Comparison of ENCODE assay signal across 11 cellular contexts in the genomic region with DNA sequence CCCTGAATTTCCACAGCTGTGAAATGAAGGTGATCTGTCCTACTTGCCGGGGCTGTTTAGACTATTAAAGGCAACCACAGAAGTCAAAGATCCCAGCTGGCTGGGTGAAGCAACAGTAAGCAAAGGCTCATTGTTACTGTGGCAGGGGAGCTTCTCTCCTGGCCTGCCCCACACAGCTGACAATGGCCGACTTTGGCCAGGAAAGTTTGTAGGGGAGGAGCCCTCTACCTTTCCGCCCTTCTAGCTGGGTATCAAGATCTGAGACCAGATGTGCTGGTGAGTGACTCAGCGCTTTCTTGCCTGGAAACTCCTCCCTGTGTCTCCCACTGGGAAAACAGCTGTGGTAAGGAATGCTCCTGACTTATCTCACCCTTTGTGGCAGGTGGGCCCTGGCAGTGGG. TPM values are rescaled to one million over a fixed set of nuclear protein-coding genes. Genes with fewer than 3 reads are reported as not detected.
DNase-seq lines count a peak whose midpoint lies in the region; ATAC-seq and TF ChIP-seq lines count a peak whose summit lies in the region.
"Had no signal": no experiment of that assay in that cellular context is flagged by ENCODE, and none has a peak within 500 bp of the region (broad histone marks: within the 10 kb centered on the region; RNA-seq: fewer than 3 reads in every experiment).

No MANE protein-coding gene starts in this region.

- H3K36me3 Mint-ChIP-seq in immature natural killer cell: no peaks in the 10 kb centered on the region
- no peaks in the 10 kb centered on the region for H3K36me3 Mint-ChIP-seq in activated naive CD4-positive, alpha-beta T cell treated with anti-CD3 and anti-CD28 coated beads, Interleukin-2, amount 10 ng/mL, durations not matched to agents 7 days and 5 days
- H3K36me3 Mint-ChIP-seq: CD8-positive, alpha-beta memory T cell had no signal

- RAD21 ChIA-PET in HCT116 (lab: Charles Lee; ENCODE audit: low non-redundant PET in 1 of 2, low total read pairs in 2 of 2, uncharacterized antibody in 2 of 2, unreplicated experiment in 2 of 2): no interaction called here

- no peak overlapping the region for H3K4me3 Mint-ChIP-seq in immature natural killer cell
- no peak overlapping the region for H3K4me3 Mint-ChIP-seq in activated naive CD4-positive, alpha-beta T cell treated with anti-CD3 and anti-CD28 coated beads, Interleukin-2, amount 10 ng/mL, durations not matched to agents 7 days and 5 days
- H3K4me3 Mint-ChIP-seq: CD8-positive, alpha-beta memory T cell had no signal

- intact Hi-C loops in HCT116 (cut with micrococcal nuclease): loop anchor here (5.0 kb wide), 1 partner anchor 533 kb away; no protein-coding TSS in a partner anchor

- H3K9me3 ChIP-seq in AG04450 (ENCODE audit: control insufficient read depth, insufficient read depth, low read length) (no peaks in the 10 kb centered on the region), HCT116 (ENCODE audit: control insufficient read depth in 1 of 2, insufficient read depth in 1 of 2, low read depth in 1 of 2, low read length in 2 of 2) (no peaks in the 10 kb centered on the region), iPS-20b (ENCODE audit: insufficient read depth, low read depth, low read length) (no peaks in the 10 kb centered on the region)

- DNase-seq in AG04450 (ENCODE audit: low read depth, low spot score) (peak; percentile 71), HCT116 (ENCODE audit: low read depth, low spot score) (peak; percentile 38), SK-N-DZ (ENCODE audit: low spot score) (peak; percentile 59), immature natural killer cell (no peak), COR-L47 (lab: John Stamatoyannopoulos, UW) (no peak), NCI-H1417 treated with DMSO at 0.1 percent for 48 hours (lab: John Stamatoyannopoulos, UW) (no peak)
- no peak for DNase-seq in activated naive CD4-positive, alpha-beta T cell treated with anti-CD3 and anti-CD28 coated beads, Interleukin-2, amount 10 ng/mL, durations not matched to agents 7 days and 5 days
- DNase-seq: caudate nucleus; CD8-positive, alpha-beta memory T cell; substantia nigra had no signal

- no peak overlapping the region for H3K27ac Mint-ChIP-seq in immature natural killer cell
- no peak overlapping the region for H3K27ac Mint-ChIP-seq in activated naive CD4-positive, alpha-beta T cell treated with anti-CD3 and anti-CD28 coated beads, Interleukin-2, amount 10 ng/mL, durations not matched to agents 7 days and 5 days
- H3K27ac Mint-ChIP-seq: CD8-positive, alpha-beta memory T cell had no signal

- peak overlapping the region; percentile 79 for H3K4me2 ChIP-seq in HCT116 (ENCODE audit: low read length)

- no peak for TF ChIP-seq POLR2A in HCT116 (IDR thresholded peaks at IDR 0.05; ENCODE audit: borderline replicate concordance, extremely low read depth, insufficient read depth, insufficient read length)

- BruUV-seq in HCT116 (replicated peaks; lab: Mats Ljungman, UMichigan): no TSS peak

- TF ChIP-seq CTCF in AG04450 (IDR thresholded peaks at IDR 0.05; ENCODE audit: low read depth, low read length) (no peak), HCT116 (IDR thresholded peaks at IDR 0.05 in 2 of 3, conservative IDR thresholded peaks at IDR 0.05 in 1 of 3; ENCODE audit: borderline replicate concordance in 1 of 3, insufficient read depth in 1 of 3, low read depth in 2 of 3, low read length in 2 of 3) (no peak)

- no peaks in the 10 kb centered on the region for H3K4me1 Mint-ChIP-seq in immature natural killer cell
- H3K4me1 Mint-ChIP-seq in activated naive CD4-positive, alpha-beta T cell treated with anti-CD3 and anti-CD28 coated beads, Interleukin-2, amount 10 ng/mL, durations not matched to agents 7 days and 5 days: no peaks in the 10 kb centered on the region
- H3K4me1 Mint-ChIP-seq: CD8-positive, alpha-beta memory T cell had no signal

- H3K27me3 ChIP-seq in AG04450 (ENCODE audit: control insufficient read depth, insufficient read depth, low read length) (no peaks in the 10 kb centered on the region), HCT116 (ENCODE audit: insufficient read depth, low read length) (no peaks in the 10 kb centered on the region), iPS-20b (ENCODE audit: insufficient read depth, low read length) (no peaks in the 10 kb centered on the region)

- H3K4me1 ChIP-seq in HCT116 (ENCODE audit: control insufficient read depth in 1 of 2, insufficient read depth in 2 of 2, low read length in 2 of 2) (peaks cover 18 to 30% of the 10 kb centered on the region in 2 experiments; a peak in 3 of 4 replicates), iPS-20b (ENCODE audit: insufficient read depth, low read length) (peaks cover 6% of the 10 kb centered on the region; the same call in 1 of the 2 replicates)

- H2AFZ ChIP-seq in HCT116 (ENCODE audit: low read depth, low read length, poor library complexity, severe bottlenecking): peak overlapping the region; percentile 92

- no peaks in the 10 kb centered on the region for H4K20me1 ChIP-seq in HCT116 (ENCODE audit: insufficient read depth)

- H3K27ac ChIP-seq in AG04450 (ENCODE audit: low read depth, low read length) (peak overlapping the region; percentile 80), HCT116 (ENCODE audit: low read depth, low read length) (peak overlapping the region; percentile 3; the same call in 1 of the 2 replicates), iPS-20b (ENCODE audit: low read length) (no peak overlapping the region)

- H3K36me3 ChIP-seq in HCT116 (ENCODE audit: control insufficient read depth in 1 of 2, insufficient read depth in 2 of 2, low read length in 2 of 2): no peaks in the 10 kb centered on the region
- H3K36me3 ChIP-seq in iPS-20b (ENCODE audit: insufficient read depth, low read depth, low read length): no peaks in the 10 kb centered on the region

- no peaks in the 10 kb centered on the region for H3K79me2 ChIP-seq in HCT116 (ENCODE audit: insufficient read depth, low read length)

- H3K4me3 ChIP-seq in AG04450 (ENCODE audit: low read depth, low read length) (no peak overlapping the region), HCT116 (replicated peaks in 1 of 2; ENCODE audit: low read depth in 1 of 2, low read length in 2 of 2) (peak overlapping the region in 1 of 2 experiments; percentile 38; a peak in 1 of 4 replicates), iPS-20b (ENCODE audit: low read length) (no peak overlapping the region)

- no peak for TF ChIP-seq RAD21 in HCT116 (IDR thresholded peaks at IDR 0.05; ENCODE audit: low read depth)

- POLR2A ChIA-PET in AG04450 (lab: Yijun Ruan, JAX): interaction anchor here (0.5 to 1.2 kb wide), 3 partner anchors 9 to 341 kb away, joined by 3 to 4 read pairs (median 4); partner anchors contain the start of gene ANKRD17
- POLR2A ChIA-PET in HCT116 (lab: Charles Lee): no interaction called here

- ATAC-seq in HCT116: peak; percentile 96

- peaks cover 0 to 4% (median 1%) of the 10 kb centered on the region in 3 donors for H3K27me3 Mint-ChIP-seq in immature natural killer cell (ENCODE audit: low read depth in 3 of 3)
- H3K27me3 Mint-ChIP-seq in activated naive CD4-positive, alpha-beta T cell treated with anti-CD3 and anti-CD28 coated beads, Interleukin-2, amount 10 ng/mL, durations not matched to agents 7 days and 5 days: no peaks in the 10 kb centered on the region
- H3K27me3 Mint-ChIP-seq: CD8-positive, alpha-beta memory T cell had no signal

- H3K9ac ChIP-seq in HCT116 (ENCODE audit: low read length) (no peak overlapping the region; the same call in 1 of the 2 replicates), iPS-20b (ENCODE audit: low read depth, low read length) (peak overlapping the region; percentile 54; the same call in 1 of the 2 replicates)

- no peaks in the 10 kb centered on the region for H3K9me3 Mint-ChIP-seq in immature natural killer cell
- no peaks in the 10 kb centered on the region for H3K9me3 Mint-ChIP-seq in activated naive CD4-positive, alpha-beta T cell treated with anti-CD3 and anti-CD28 coated beads, Interleukin-2, amount 10 ng/mL, durations not matched to agents 7 days and 5 days

- no peaks in the 10 kb centered on the region for H3K9me2 ChIP-seq in HCT116 (ENCODE audit: insufficient read depth)

- CTCF ChIA-PET in AG04450 (lab: Charles Lee): interaction anchor here (0.9 kb wide), 2 partner anchors 55 to 260 kb away, joined by 3 to 6 read pairs; no protein-coding TSS in a partner anchor
- CTCF ChIA-PET in HCT116 (lab: Charles Lee): interaction anchor here (1.1 kb wide), 1 partner anchor 55 kb away, joined by 4 read pairs; no protein-coding TSS in a partner anchor
- CTCF ChIA-PET in activated naive CD4-positive, alpha-beta T cell treated with anti-CD3 and anti-CD28 coated beads, Interleukin-2, amount 10 ng/mL, durations not matched to agents 7 days and 5 days (lab: Charles Lee): no interaction called here

TF ChIP-seq in HCT116, 20 proteins besides CTCF, POLR2A, EP300 and RAD21:
- TF ChIP-seq FOSL1 (IDR thresholded peaks at IDR 0.05; ENCODE audit: low read depth): peak; percentile 60
- peak; percentile 10 for TF ChIP-seq TCF7L2 (IDR thresholded peaks at IDR 0.05; ENCODE audit: borderline replicate concordance, extremely low read depth, insufficient read depth, insufficient read length)
- TF ChIP-seq SRF (IDR thresholded peaks at IDR 0.05; ENCODE audit: low read depth): no peak
- no peak for TF ChIP-seq ZFX (IDR thresholded peaks at IDR 0.05)
- 0 out of 2 replicates have a peak, but pooled peaks have one; percentile 52 for TF ChIP-seq CBX3 (IDR thresholded peaks at IDR 0.05; ENCODE audit: low read depth)
- TF ChIP-seq CEBPB (IDR thresholded peaks at IDR 0.05; ENCODE audit: low read depth): peak; percentile 36; the same call in 1 of the 2 replicates
- TF ChIP-seq SP1 (IDR thresholded peaks at IDR 0.05; ENCODE audit: low read depth): 0 out of 2 replicates have a peak, but pooled peaks have one; percentile 32
- peak; percentile 26; the same call in 1 of the 2 replicates for TF ChIP-seq JUND (IDR thresholded peaks at IDR 0.05)

RNA-seq across cellular contexts. Expression of gene RASSF6, which starts 21.1 kb away (rescaled TPM):
- polyA plus RNA-seq in AG04450 (2011; rRNA removed): 0.06 and 0.07 TPM in 2 replicates
- not detected in 2 replicates for polyA minus RNA-seq in AG04450 (2011; rRNA and poly(A)+ RNA removed)
- total RNA-seq in HCT116 (2021; ENCODE audit: unreplicated experiment): 1.1 TPM
- polyA plus RNA-seq in HCT116 (2012): 0.25 and 0.29 TPM in 2 replicates
- 0.51 and 1.1 TPM in 2 replicates for polyA plus RNA-seq in SK-N-DZ (2014; cell fraction: cytosol; rRNA removed)
- 0.17 and 1.9 TPM in 2 replicates for polyA plus RNA-seq in SK-N-DZ (2014; cell fraction: nucleus; rRNA removed)
- polyA plus RNA-seq in immature natural killer cell: not detected
- total RNA-seq: CD8-positive, alpha-beta memory T cell had no signal
- polyA plus RNA-seq: CD8-positive, alpha-beta memory T cell had no signal

Comparison
In these comparisons a context has a peak if more than half of its experiments do, and no peak if none do; other contexts are left out.
1. DNase-seq: peak in AG04450 (single experiment), HCT116 (single experiment) and SK-N-DZ (single experiment); none in immature natural killer cell (0 of 3), COR-L47 (single experiment), NCI-H1417 treated with DMSO at 0.1 percent for 48 hours (single experiment) and activated naive CD4-positive, alpha-beta T cell treated with anti-CD3 and anti-CD28 coated beads, Interleukin-2, amount 10 ng/mL, durations not matched to agents 7 days and 5 days (single experiment).